In genomic region chr15:80234883-80235282, GRCh38 we compare ENCODE assay signal across 8 cellular contexts. TPM values are rescaled to one million over a fixed set of nuclear protein-coding genes. Genes with fewer than 3 reads are reported as not detected.
DNase-seq lines count a peak whose midpoint lies in the region; ATAC-seq, FAIRE-seq and TF ChIP-seq lines count a peak whose summit lies in the region.

No MANE protein-coding gene starts in this region.

- no peak overlapping the region for H3K23ac ChIP-seq in mesendoderm (ENCODE audit: low read length)

- no peak overlapping the region for H4K8ac ChIP-seq in mesendoderm (ENCODE audit: low read depth, low read length)

- no TSS peak for BruUV-seq in GM12878 (replicated peaks; lab: Mats Ljungman, UMichigan)

- CTCF ChIA-PET in AG04450 (lab: Charles Lee): interaction anchor here (0.7 to 1.3 kb wide), 5 partner anchors 11 to 895 kb away, joined by 3 to 4 read pairs (median 3); no protein-coding TSS in a partner anchor
- CTCF ChIA-PET in GM12878 (lab: Yijun Ruan, JAX): interaction anchor here (0.6 to 1.4 kb wide), 4 partner anchors 9 to 854 kb away, joined by 3 to 5 read pairs (median 4); no protein-coding TSS in a partner anchor

- no peaks in the 10 kb centered on the region for H3K9me3 ChIP-seq in AG04450 (ENCODE audit: control insufficient read depth, insufficient read depth, low read length)
- H3K9me3 ChIP-seq in SJSA1 (replicated peaks): no peaks in the 10 kb centered on the region
- H3K9me3 ChIP-seq in GM12878 (replicated peaks; ENCODE audit: control insufficient read depth, insufficient read depth, low read length): no peaks in the 10 kb centered on the region
- H3K9me3 ChIP-seq in gastroesophageal sphincter: no peaks in the 10 kb centered on the region

- no peak overlapping the region for H3K18ac ChIP-seq in mesendoderm (ENCODE audit: low read length)

- POLR2A ChIA-PET in AG04450 (lab: Yijun Ruan, JAX): interaction anchor here (0.6 kb wide), 1 partner anchor 109 kb away, joined by 3 read pairs; no protein-coding TSS in a partner anchor
- POLR2A ChIA-PET in GM12878 (lab: Charles Lee): interaction anchor here (0.6 kb wide), 1 partner anchor 36 kb away, joined by 3 read pairs; no protein-coding TSS in a partner anchor

- H2AFZ ChIP-seq in GM12878 (ENCODE audit: control insufficient read depth, low read depth, low read length): no peak overlapping the region

- H3K4me1 ChIP-seq in SJSA1 (replicated peaks): no peaks in the 10 kb centered on the region
- H3K4me1 ChIP-seq in GM12878 (ENCODE audit: control insufficient read depth, insufficient read depth, low read length): no peaks in the 10 kb centered on the region
- no peaks in the 10 kb centered on the region for H3K4me1 ChIP-seq in mesendoderm (ENCODE audit: control insufficient read depth, low read depth, low read length)
- H3K4me1 ChIP-seq in gastroesophageal sphincter: no peaks in the 10 kb centered on the region

- H2BK120ac ChIP-seq in mesendoderm (ENCODE audit: low read depth, low read length): no peak overlapping the region

- no peak overlapping the region for H2BK15ac ChIP-seq in mesendoderm (replicated peaks; ENCODE audit: low read depth)

- H3K79me1 ChIP-seq in mesendoderm (ENCODE audit: low read length): no peaks in the 10 kb centered on the region

- SMC1A ChIA-PET in GM12878 (lab: Charles Lee; ENCODE audit: uncharacterized antibody, unreplicated experiment): interaction anchor here (1.0 kb wide), 1 partner anchor 145 kb away, joined by 3 read pairs; no protein-coding TSS in a partner anchor

- H3K27ac ChIP-seq in AG04450 (ENCODE audit: low read depth, low read length): no peak overlapping the region
- no peak overlapping the region for H3K27ac ChIP-seq in SJSA1
- H3K27ac ChIP-seq in GM12878 (ENCODE audit: control insufficient read depth, insufficient read depth): no peak overlapping the region
- no peak overlapping the region for H3K27ac ChIP-seq in mesendoderm (ENCODE audit: low read depth, low read length)
- H3K27ac ChIP-seq in gastroesophageal sphincter: no peak overlapping the region

- in situ Hi-C loops in GM12878 (cut with MboI): no loop called here

- peak; percentile 42; the same call in 1 of the 2 replicates for TF ChIP-seq RAD21 in GM12878 (IDR thresholded peaks at IDR 0.05; ENCODE audit: insufficient read depth, low read depth, low read length)

- H3K4me3 ChIP-seq in AG04450 (ENCODE audit: low read depth, low read length) (no peak overlapping the region), SJSA1 (no peak overlapping the region), GM12878 (no peak overlapping the region), mesendoderm (ENCODE audit: low read length) (no peak overlapping the region), gastroesophageal sphincter (no peak overlapping the region)

- TF ChIP-seq POLR2A in GM12878 (IDR thresholded peaks at IDR 0.05; ENCODE audit: low read depth, low read length) (no peak), gastroesophageal sphincter (IDR thresholded peaks at IDR 0.05) (no peak)

- TF ChIP-seq EP300 in GM12878 (IDR thresholded peaks at IDR 0.05; ENCODE audit: borderline replicate concordance in 1 of 2, control insufficient read depth in 1 of 2, low read depth in 2 of 2, low read length in 2 of 2): no peak
- no peak for TF ChIP-seq EP300 in gastroesophageal sphincter (IDR thresholded peaks at IDR 0.05)

- DNase-seq in AG04450 (ENCODE audit: low read depth, low spot score) (no peak), SJSA1 (ENCODE audit: low read depth in 1 of 2, low spot score in 2 of 2) (peak; percentile 15 to 53), GM12878 (ENCODE audit: low read depth, low spot score) (no peak), mesendoderm (peak; percentile 58), NCI-H2196 treated with DMSO at 0.1 percent for 48 hours (lab: John Stamatoyannopoulos, UW; ENCODE audit: unreplicated experiment) (no peak)

- FAIRE-seq in GM12878 (lab: Jason Lieb, UNC): peak; percentile 57

- intact Hi-C loops in GM12878 (cut with micrococcal nuclease; ENCODE audit: unreplicated experiment): no loop called here

- H2BK5ac ChIP-seq in mesendoderm (ENCODE audit: low read length): no peak overlapping the region

- H3K9ac ChIP-seq in GM12878 (ENCODE audit: control insufficient read depth, insufficient read depth, low read length) (no peak overlapping the region), mesendoderm (ENCODE audit: low read length) (no peak overlapping the region)

- WGBS in GM12878 (ENCODE audit: insufficient coverage, insufficient replicate concordance, low lambda C conversion rate, missing lambda C conversion rate): 25% methylated on average over 4 of the region's 4 CpGs
- no CpG with 5 or more reads among the region's 4 CpGs for WGBS in mesendoderm (ENCODE audit: extremely low coverage, insufficient coverage, low lambda C conversion rate)
- WGBS in gastroesophageal sphincter (ENCODE audit: low coverage in 1 of 2), 2 donors: 0% methylated on average over 2 of the region's 4 CpGs; no CpG with 5 or more reads in 1 of the 2 donors

- RAD21 ChIA-PET in GM12878 (lab: Charles Lee; ENCODE audit: unreplicated experiment): interaction anchor here (0.6 kb wide), 1 partner anchor 82 kb away, joined by 3 read pairs; no protein-coding TSS in a partner anchor

- peak; percentile 58 for ATAC-seq in GM19035 (IDR thresholded peaks at IDR 0.05; ENCODE audit: unreplicated experiment)
- peak; percentile 91 for ATAC-seq in GM12878
- no peak for ATAC-seq in gastroesophageal sphincter
- ATAC-seq in GM19455 (IDR thresholded peaks at IDR 0.05; ENCODE audit: unreplicated experiment): no peak

- no peaks in the 10 kb centered on the region for H3K36me3 ChIP-seq in SJSA1
- H3K36me3 ChIP-seq in GM12878 (ENCODE audit: control insufficient read depth in 2 of 2, insufficient read depth in 2 of 2, low read length in 1 of 2): no peaks in the 10 kb centered on the region
- H3K36me3 ChIP-seq in mesendoderm (ENCODE audit: control insufficient read depth, insufficient read depth, low read length): no peaks in the 10 kb centered on the region
- no peaks in the 10 kb centered on the region for H3K36me3 ChIP-seq in gastroesophageal sphincter

- H4K20me1 ChIP-seq in GM12878 (ENCODE audit: control insufficient read depth, insufficient read depth): no peaks in the 10 kb centered on the region

- no peak overlapping the region for H3K4me2 ChIP-seq in GM12878 (ENCODE audit: control insufficient read depth, insufficient read depth)
- H3K4me2 ChIP-seq in mesendoderm (ENCODE audit: low read length): no peak overlapping the region

- H3K27me3 ChIP-seq in AG04450 (ENCODE audit: control insufficient read depth, insufficient read depth, low read length) (peaks cover 12% of the 10 kb centered on the region), SJSA1 (replicated peaks) (peaks cover 3% of the 10 kb centered on the region), GM12878 (replicated peaks in 1 of 2; ENCODE audit: control insufficient read depth in 2 of 2, insufficient read depth in 2 of 2, low read length in 1 of 2) (no peaks in the 10 kb centered on the region; a peak in 1 of 4 replicates), mesendoderm (ENCODE audit: insufficient read depth, low read length, poor library complexity) (no peaks in the 10 kb centered on the region), gastroesophageal sphincter (peaks cover 54% of the 10 kb centered on the region)

- no peak overlapping the region for H3K4ac ChIP-seq in mesendoderm (ENCODE audit: low read depth, low read length)

- H3K79me2 ChIP-seq in GM12878 (ENCODE audit: control insufficient read depth, insufficient read depth, low read length): no peaks in the 10 kb centered on the region
- no peaks in the 10 kb centered on the region for H3K79me2 ChIP-seq in mesendoderm (ENCODE audit: control insufficient read depth, insufficient read depth, low read length)

- H3K56ac ChIP-seq in mesendoderm (ENCODE audit: low read length): no peak overlapping the region

- no peak overlapping the region for H4K5ac ChIP-seq in mesendoderm (ENCODE audit: low read length)

- no peak overlapping the region for H2AK5ac ChIP-seq in mesendoderm (ENCODE audit: low read length)

- peak; percentile 40 for TF ChIP-seq CTCF in AG04450 (IDR thresholded peaks at IDR 0.05; ENCODE audit: low read depth, low read length)
- peak; percentile 59 to 75 (median 70) for TF ChIP-seq CTCF in GM12878 (IDR thresholded peaks at IDR 0.05 in 2 of 3, conservative IDR thresholded peaks at IDR 0.05 in 1 of 3; ENCODE audit: control insufficient read depth in 2 of 3, extremely low read depth in 1 of 3, insufficient read depth in 1 of 3, low read depth in 3 of 3, low read length in 3 of 3)
- peak in 2 of 4 experiments; percentile 15 to 28 for TF ChIP-seq CTCF in gastroesophageal sphincter (IDR thresholded peaks at IDR 0.05)

TF ChIP-seq in GM12878, 131 proteins besides CTCF, POLR2A, EP300 and RAD21:
- TF ChIP-seq MEF2A (IDR thresholded peaks at IDR 0.05; ENCODE audit: insufficient read depth, low read depth, low read length) (no peak), BRCA1 (IDR thresholded peaks at IDR 0.05; ENCODE audit: low read depth, low read length) (no peak), SMC3 (IDR thresholded peaks at IDR 0.05; ENCODE audit: borderline replicate concordance, low read length) (peak; percentile 63)

RNA-seq across cellular contexts. Expression of gene CTXND1, which starts 17.1 kb away (rescaled TPM):
- polyA plus RNA-seq in AG04450 (2011; rRNA removed) (not detected in 2 replicates), GM12878 (2011; rRNA removed) (not detected in 2 replicates), GM12878 (2014; fragmentation: Illumina TruSeq; extraction: Trizol) (not detected in 2 replicates), GM12878 (2014; fragmentation: Nextera tagmentation; extraction: Ambion mirVana) (under 1 TPM; under 0.01 to 0.02 TPM), GM12878 (2014; rRNA removed) (not detected in 2 replicates), GM12878 (2016; fragmentation: Nextera tagmentation; extraction: Ambion mirVana) (under 1 TPM in 1 of 2 experiments, not detected in 1; 0.03 TPM)
- polyA minus RNA-seq in AG04450 (2011; rRNA and poly(A)+ RNA removed): not detected in 2 replicates
- total RNA-seq in SJSA1 (2014; rRNA removed; shearing (Covaris generic)): not detected in 2 replicates
- total RNA-seq in GM12878 (2013; cell fraction: nucleolus; rRNA removed): not detected in 2 replicates
- total RNA-seq in GM12878 (2014; rRNA removed) (not detected in 2 replicates), GM12878 (2014; rRNA removed; fragmentation: Illumina TruSeq; extraction: Trizol) (not detected in 2 replicates), GM12878 (2021) (not detected in 2 replicates), gastroesophageal sphincter (under 1 TPM; 0.27 to 0.85 (median 0.75) TPM)
- 0.04 TPM for polyA plus RNA-seq in GM12878 (2011; ENCODE audit: low read depth)
- polyA plus RNA-seq in GM12878 (2011; cell fraction: cytosol; rRNA removed): not detected in 2 replicates
- not detected in 2 replicates for polyA plus RNA-seq in GM12878 (2011; cell fraction: nucleus; rRNA removed)
- polyA plus RNA-seq in GM12878 (2012): 0.01 and 0.03 TPM in 2 replicates
- not detected in 2 replicates for polyA minus RNA-seq in GM12878 (2011; rRNA and poly(A)+ RNA removed)
- not detected in 2 replicates for polyA minus RNA-seq in GM12878 (2011; cell fraction: cytosol; rRNA and poly(A)+ RNA removed)
- polyA minus RNA-seq in GM12878 (2011; cell fraction: nucleus; rRNA and poly(A)+ RNA removed): not detected in 2 replicates
- 0.03 TPM for polyA plus RNA-seq in mesendoderm (2013, experiment 1 of 2)
- 0.01 TPM for polyA plus RNA-seq in mesendoderm (2013, experiment 2 of 2)

Comparison
In these comparisons a context has a peak if more than half of its experiments do, and no peak if none do; other contexts are left out.
1. DNase-seq: peak in SJSA1 (2 of 2) and mesendoderm (single experiment); none in AG04450 (single experiment), GM12878 (single experiment) and NCI-H2196 treated with DMSO at 0.1 percent for 48 hours (single experiment).
2. ATAC-seq: peak in GM19035 (single experiment) and GM12878 (single experiment); none in gastroesophageal sphincter (single experiment) and GM19455 (single experiment).